In the genomic region with DNA sequence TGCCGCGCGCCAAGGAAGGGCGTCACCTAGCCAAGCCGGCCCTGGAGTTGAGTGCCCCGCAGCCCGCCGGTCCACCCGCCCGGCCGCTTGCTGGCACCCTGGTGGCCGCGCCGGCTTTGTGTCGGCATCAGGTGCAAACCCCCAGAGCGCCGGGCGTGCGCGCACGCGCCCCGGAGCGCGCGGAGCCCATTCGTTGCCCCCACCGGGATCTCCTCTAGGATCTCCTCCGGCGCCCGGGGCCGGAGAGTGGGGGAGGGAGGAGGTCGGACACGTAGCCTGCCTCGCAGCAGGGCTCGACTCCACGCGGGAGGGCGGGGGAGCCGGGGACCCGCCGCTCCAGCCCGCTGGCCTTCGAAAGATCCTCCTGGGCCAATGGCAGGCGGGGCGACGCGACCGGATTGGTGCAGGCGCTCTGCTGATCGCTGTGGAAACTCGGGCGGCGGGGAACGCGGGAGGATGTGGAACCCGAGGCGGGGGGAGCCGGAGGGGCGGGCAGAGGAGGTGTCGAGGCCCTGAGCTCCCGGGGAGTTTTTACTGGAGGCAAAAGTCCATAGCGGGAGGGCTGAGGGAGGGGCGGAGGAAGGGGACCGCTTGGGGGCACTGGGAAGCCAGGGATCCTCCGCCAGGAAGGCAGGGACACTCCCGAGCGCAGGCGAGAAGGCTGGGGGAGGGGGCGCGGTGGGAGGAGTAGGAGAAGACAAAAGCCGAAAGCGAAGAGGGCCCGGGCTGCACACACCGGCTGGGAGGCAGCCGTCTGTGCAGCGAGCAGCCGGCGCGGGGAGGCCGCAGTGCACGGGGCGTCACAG, we compare ENCODE assay signal across 1 cellular context.
A peak's percentile ranks its signal among the peaks of the same experiment; 100 is the strongest.
TF ChIP-seq lines count a peak whose summit lies in the region.

FADS2 (plus strand) TSS at position 728 of the 806 bp plus-strand sequence. CDS start 91 bp downstream, outside the sequence.

TF ChIP-seq in HepG2, 621 proteins besides CTCF, POLR2A, EP300 and RAD21 (continued from another document and continues in another):
- TF ChIP-seq, protein P1, sequence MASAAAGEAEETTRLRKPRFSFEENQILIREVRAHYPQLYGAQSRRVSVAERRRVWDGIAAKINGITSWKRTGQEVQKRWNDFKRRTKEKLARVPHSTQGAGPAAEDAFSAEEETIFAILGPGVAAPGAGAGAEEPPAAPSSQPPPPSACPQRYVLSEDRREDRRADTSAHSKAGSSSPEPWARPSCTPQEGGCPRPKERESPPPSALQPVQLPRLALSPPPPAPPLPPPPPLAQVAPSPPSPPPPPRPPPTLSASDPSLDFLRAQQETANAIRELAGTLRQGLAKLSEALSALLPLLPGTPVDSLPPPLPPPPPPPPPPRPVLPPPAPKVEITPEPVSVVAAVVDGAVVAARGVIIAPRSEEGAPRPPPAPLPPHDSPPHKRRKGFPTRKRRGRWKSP (CRISPR knock-in tag; IDR thresholded peaks at IDR 0.05): no peak
- 0 out of 2 replicates have a peak, but pooled peaks have one; percentile 32 for TF ChIP-seq ZNF747 (CRISPR knock-in tag; IDR thresholded peaks at IDR 0.05; ENCODE audit: borderline replicate concordance)
- peak; percentile 61; the same call in 1 of the 2 replicates for TF ChIP-seq HOXA3 (CRISPR knock-in tag; IDR thresholded peaks at IDR 0.05)
- TF ChIP-seq ZNF672 (CRISPR knock-in tag; IDR thresholded peaks at IDR 0.05): no peak
- 0 out of 2 replicates have a peak, but pooled peaks have one; percentile 47 for TF ChIP-seq ZNF543 (CRISPR knock-in tag; IDR thresholded peaks at IDR 0.05)
- no peak for TF ChIP-seq DMTF1 (CRISPR knock-in tag; IDR thresholded peaks at IDR 0.05)
- 0 out of 2 replicates have a peak, but pooled peaks have one; percentile 41 for TF ChIP-seq ZSCAN20 (CRISPR knock-in tag; IDR thresholded peaks at IDR 0.05; ENCODE audit: borderline replicate concordance)
- TF ChIP-seq, protein P2, sequence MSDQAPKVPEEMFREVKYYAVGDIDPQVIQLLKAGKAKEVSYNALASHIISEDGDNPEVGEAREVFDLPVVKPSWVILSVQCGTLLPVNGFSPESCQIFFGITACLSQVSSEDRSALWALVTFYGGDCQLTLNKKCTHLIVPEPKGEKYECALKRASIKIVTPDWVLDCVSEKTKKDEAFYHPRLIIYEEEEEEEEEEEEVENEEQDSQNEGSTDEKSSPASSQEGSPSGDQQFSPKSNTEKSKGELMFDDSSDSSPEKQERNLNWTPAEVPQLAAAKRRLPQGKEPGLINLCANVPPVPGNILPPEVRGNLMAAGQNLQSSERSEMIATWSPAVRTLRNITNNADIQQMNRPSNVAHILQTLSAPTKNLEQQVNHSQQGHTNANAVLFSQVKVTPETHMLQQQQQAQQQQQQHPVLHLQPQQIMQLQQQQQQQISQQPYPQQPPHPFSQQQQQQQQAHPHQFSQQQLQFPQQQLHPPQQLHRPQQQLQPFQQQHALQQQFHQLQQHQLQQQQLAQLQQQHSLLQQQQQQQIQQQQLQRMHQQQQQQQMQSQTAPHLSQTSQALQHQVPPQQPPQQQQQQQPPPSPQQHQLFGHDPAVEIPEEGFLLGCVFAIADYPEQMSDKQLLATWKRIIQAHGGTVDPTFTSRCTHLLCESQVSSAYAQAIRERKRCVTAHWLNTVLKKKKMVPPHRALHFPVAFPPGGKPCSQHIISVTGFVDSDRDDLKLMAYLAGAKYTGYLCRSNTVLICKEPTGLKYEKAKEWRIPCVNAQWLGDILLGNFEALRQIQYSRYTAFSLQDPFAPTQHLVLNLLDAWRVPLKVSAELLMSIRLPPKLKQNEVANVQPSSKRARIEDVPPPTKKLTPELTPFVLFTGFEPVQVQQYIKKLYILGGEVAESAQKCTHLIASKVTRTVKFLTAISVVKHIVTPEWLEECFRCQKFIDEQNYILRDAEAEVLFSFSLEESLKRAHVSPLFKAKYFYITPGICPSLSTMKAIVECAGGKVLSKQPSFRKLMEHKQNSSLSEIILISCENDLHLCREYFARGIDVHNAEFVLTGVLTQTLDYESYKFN (CRISPR knock-in tag; conservative IDR thresholded peaks at IDR 0.05): peak; percentile 76
- no peak for TF ChIP-seq ZNF782 (CRISPR knock-in tag; IDR thresholded peaks at IDR 0.05; ENCODE audit: borderline replicate concordance)
- no peak for TF ChIP-seq FOXO1 (CRISPR knock-in tag; IDR thresholded peaks at IDR 0.05)
- TF ChIP-seq GFI1 (CRISPR knock-in tag; IDR thresholded peaks at IDR 0.05; ENCODE audit: borderline replicate concordance): peak; percentile 28; the same call in 1 of the 2 replicates
- no peak for TF ChIP-seq SAP130 (CRISPR knock-in tag; IDR thresholded peaks at IDR 0.05; ENCODE audit: low read depth)
- no peak for TF ChIP-seq CENPX (CRISPR knock-in tag; IDR thresholded peaks at IDR 0.05)
- no peak for TF ChIP-seq PHF8 (CRISPR knock-in tag; IDR thresholded peaks at IDR 0.05)
- no peak for TF ChIP-seq KLF6 (CRISPR knock-in tag; IDR thresholded peaks at IDR 0.05)
- peak; percentile 26; the same call in 1 of the 2 replicates for TF ChIP-seq KDM3A (CRISPR knock-in tag; IDR thresholded peaks at IDR 0.05; ENCODE audit: low read depth)
- TF ChIP-seq, protein P3, sequence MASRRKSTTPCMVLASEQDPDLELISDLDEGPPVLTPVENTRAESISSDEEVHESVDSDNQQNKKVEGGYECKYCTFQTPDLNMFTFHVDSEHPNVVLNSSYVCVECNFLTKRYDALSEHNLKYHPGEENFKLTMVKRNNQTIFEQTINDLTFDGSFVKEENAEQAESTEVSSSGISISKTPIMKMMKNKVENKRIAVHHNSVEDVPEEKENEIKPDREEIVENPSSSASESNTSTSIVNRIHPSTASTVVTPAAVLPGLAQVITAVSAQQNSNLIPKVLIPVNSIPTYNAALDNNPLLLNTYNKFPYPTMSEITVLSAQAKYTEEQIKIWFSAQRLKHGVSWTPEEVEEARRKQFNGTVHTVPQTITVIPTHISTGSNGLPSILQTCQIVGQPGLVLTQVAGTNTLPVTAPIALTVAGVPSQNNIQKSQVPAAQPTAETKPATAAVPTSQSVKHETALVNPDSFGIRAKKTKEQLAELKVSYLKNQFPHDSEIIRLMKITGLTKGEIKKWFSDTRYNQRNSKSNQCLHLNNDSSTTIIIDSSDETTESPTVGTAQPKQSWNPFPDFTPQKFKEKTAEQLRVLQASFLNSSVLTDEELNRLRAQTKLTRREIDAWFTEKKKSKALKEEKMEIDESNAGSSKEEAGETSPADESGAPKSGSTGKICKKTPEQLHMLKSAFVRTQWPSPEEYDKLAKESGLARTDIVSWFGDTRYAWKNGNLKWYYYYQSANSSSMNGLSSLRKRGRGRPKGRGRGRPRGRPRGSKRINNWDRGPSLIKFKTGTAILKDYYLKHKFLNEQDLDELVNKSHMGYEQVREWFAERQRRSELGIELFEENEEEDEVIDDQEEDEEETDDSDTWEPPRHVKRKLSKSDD (CRISPR knock-in tag; IDR thresholded peaks at IDR 0.05; ENCODE audit: low read depth): peak; percentile 73
- peak; percentile 65; the same call in 1 of the 2 replicates for TF ChIP-seq ZC3H13 (CRISPR knock-in tag; IDR thresholded peaks at IDR 0.05)
- no peak for TF ChIP-seq ARNTL (CRISPR knock-in tag; IDR thresholded peaks at IDR 0.05)
- no peak for TF ChIP-seq RORA (CRISPR knock-in tag; IDR thresholded peaks at IDR 0.05)
- peak; percentile 53 for TF ChIP-seq GABPB1 (CRISPR knock-in tag; IDR thresholded peaks at IDR 0.05)
- no peak for TF ChIP-seq STAT5B (CRISPR knock-in tag; IDR thresholded peaks at IDR 0.05)
- TF ChIP-seq ZNF232 (CRISPR knock-in tag; IDR thresholded peaks at IDR 0.05; ENCODE audit: borderline replicate concordance): no peak
- TF ChIP-seq HNF4A (CRISPR knock-in tag; IDR thresholded peaks at IDR 0.05): peak; percentile 44
- TF ChIP-seq ZNF367 (CRISPR knock-in tag; IDR thresholded peaks at IDR 0.05; ENCODE audit: borderline replicate concordance): no peak
- no peak for TF ChIP-seq ZNF768 (CRISPR knock-in tag; IDR thresholded peaks at IDR 0.05)
- peak; percentile 26 for TF ChIP-seq ZNF275 (CRISPR knock-in tag; IDR thresholded peaks at IDR 0.05; ENCODE audit: borderline replicate concordance)
- TF ChIP-seq, protein P4, sequence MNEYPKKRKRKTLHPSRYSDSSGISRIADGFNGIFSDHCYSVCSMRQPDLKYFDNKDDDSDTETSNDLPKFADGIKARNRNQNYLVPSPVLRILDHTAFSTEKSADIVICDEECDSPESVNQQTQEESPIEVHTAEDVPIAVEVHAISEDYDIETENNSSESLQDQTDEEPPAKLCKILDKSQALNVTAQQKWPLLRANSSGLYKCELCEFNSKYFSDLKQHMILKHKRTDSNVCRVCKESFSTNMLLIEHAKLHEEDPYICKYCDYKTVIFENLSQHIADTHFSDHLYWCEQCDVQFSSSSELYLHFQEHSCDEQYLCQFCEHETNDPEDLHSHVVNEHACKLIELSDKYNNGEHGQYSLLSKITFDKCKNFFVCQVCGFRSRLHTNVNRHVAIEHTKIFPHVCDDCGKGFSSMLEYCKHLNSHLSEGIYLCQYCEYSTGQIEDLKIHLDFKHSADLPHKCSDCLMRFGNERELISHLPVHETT (CRISPR knock-in tag; conservative IDR thresholded peaks at IDR 0.05): no peak
- 0 out of 2 replicates have a peak, but pooled peaks have one; percentile 11 for TF ChIP-seq FOXJ3 (CRISPR knock-in tag; IDR thresholded peaks at IDR 0.05; ENCODE audit: borderline replicate concordance)
- TF ChIP-seq THAP9 (CRISPR knock-in tag; IDR thresholded peaks at IDR 0.05; ENCODE audit: borderline replicate concordance): no peak
- peak; percentile 77; the same call in 1 of the 2 replicates for TF ChIP-seq REPIN1 (CRISPR knock-in tag; IDR thresholded peaks at IDR 0.05; ENCODE audit: borderline replicate concordance, low read depth)
- TF ChIP-seq SPEN (CRISPR knock-in tag; IDR thresholded peaks at IDR 0.05; ENCODE audit: low read depth): peak; percentile 61
- TF ChIP-seq KLF13 (CRISPR knock-in tag; IDR thresholded peaks at IDR 0.05): 0 out of 2 replicates have a peak, but pooled peaks have one; percentile 23
- TF ChIP-seq ZUFSP (CRISPR knock-in tag; IDR thresholded peaks at IDR 0.05; ENCODE audit: borderline replicate concordance): no peak
- TF ChIP-seq GATA4 (IDR thresholded peaks at IDR 0.05; ENCODE audit: borderline replicate concordance, low read depth): 0 out of 2 replicates have a peak, but pooled peaks have one; percentile 30
- peak; percentile 77 for TF ChIP-seq RBFOX2 (IDR thresholded peaks at IDR 0.05; ENCODE audit: low read depth, low read length)
- TF ChIP-seq SRY (CRISPR knock-in tag; IDR thresholded peaks at IDR 0.05): no peak
- TF ChIP-seq ZNF674 (CRISPR knock-in tag; IDR thresholded peaks at IDR 0.05; ENCODE audit: low read depth): no peak
